Comparison of ENCODE assay signal across 27 cellular contexts in genomic region chr15:77623008-77623877, GRCh38. TPM values are rescaled to one million over a fixed set of nuclear protein-coding genes. Genes with fewer than 3 reads are reported as not detected.
DNase-seq lines count a peak whose midpoint lies in the region; ATAC-seq, FAIRE-seq and TF ChIP-seq lines count a peak whose summit lies in the region.
"Had no signal": no experiment of that assay in that cellular context is flagged by ENCODE, and none has a peak within 500 bp of the region (broad histone marks: within the 10 kb centered on the region; RNA-seq: fewer than 3 reads in every experiment).

No MANE protein-coding gene starts in this region.

- no peak for TF ChIP-seq RAD21 in K562 (CRISPR knock-in tag; conservative IDR thresholded peaks at IDR 0.05 in 1 of 2, IDR thresholded peaks at IDR 0.05 in 1 of 2)

- TF ChIP-seq EP300 in K562 (IDR thresholded peaks at IDR 0.05; ENCODE audit: low read length), result no peak

- H3K4me1 Mint-ChIP-seq in type B pancreatic cell (ENCODE audit: unreplicated experiment), result peaks cover 29% of the 10 kb centered on the region
- H3K4me1 Mint-ChIP-seq in stimulated activated memory B cell treated with anti-CD40 and anti-IgM and Interleukin-4, amounts not matched to agents 10 μg/mL and 1 μg/mL and 100 μg/mL, for 72 hours, result no peaks in the 10 kb centered on the region
- H3K4me1 Mint-ChIP-seq: activated CD4-positive, alpha-beta T cell treated with anti-CD3 and anti-CD28 coated beads, Interleukin-2, amount 10 ng/mL, durations not matched to agents 7 days and 5 days; CD14-positive monocyte had no signal

- TF ChIP-seq POLR2A in K562 (conservative IDR thresholded peaks at IDR 0.05) (no peak), uterus (IDR thresholded peaks at IDR 0.05) (no peak)

- peak; percentile 42 for DNase-seq in Right ventricle myocardium inferior (ENCODE audit: missing footprints)
- DNase-seq in Right ventricle myocardium superior, result no peak
- DNase-seq in K562 (ENCODE audit: extremely low read depth in 1 of 4, low spot score in 3 of 4), result peak in 3 of 4 experiments; percentile 41 to 63 (median 45)
- no peak for DNase-seq in left lung
- DNase-seq in type B pancreatic cell (ENCODE audit: extremely low spot score, unreplicated experiment), result no peak
- no peak for DNase-seq in uterus
- DNase-seq: activated CD4-positive, alpha-beta T cell treated with anti-CD3 and anti-CD28 coated beads, Interleukin-2, amount 10 ng/mL, durations not matched to agents 7 days and 5 days; activated CD8-positive, alpha-beta memory T cell treated with anti-CD3 and anti-CD28 coated beads, Interleukin-2, amount 50 U/mL, for 4 hours; activated gamma-delta T cell treated with Interleukin-2 at 50 U/mL for 16 hours; DMS 273 treated with DMSO at 0.1 percent for 48 hours; HCEC 1CT; lower lobe of right lung; NCI-H1694 treated with DMSO at 0.1 percent for 48 hours; NCI-H345; RPMI8226; sigmoid colon; upper lobe of right lung had no signal

- in situ Hi-C loops in K562 (cut with MboI), result no loop called here

- peaks cover 41 to 61% of the 10 kb centered on the region in 2 experiments for H3K4me1 ChIP-seq in K562 (replicated peaks in 1 of 2; ENCODE audit: control insufficient read depth in 2 of 2, insufficient read depth in 2 of 2, low read length in 2 of 2)
- no peaks in the 10 kb centered on the region for H3K4me1 ChIP-seq in left lung
- H3K4me1 ChIP-seq in uterus, result no peaks in the 10 kb centered on the region
- H3K4me1 ChIP-seq: lower lobe of right lung, pancreas, sigmoid colon, upper lobe of right lung had no signal

- H3K4me3 Mint-ChIP-seq in type B pancreatic cell, result peak overlapping the region; percentile 69
- H3K4me3 Mint-ChIP-seq in stimulated activated memory B cell treated with anti-CD40 and anti-IgM and Interleukin-4, amounts not matched to agents 10 μg/mL and 1 μg/mL and 100 μg/mL, for 72 hours, result no peak overlapping the region
- H3K4me3 Mint-ChIP-seq: activated CD4-positive, alpha-beta T cell treated with anti-CD3 and anti-CD28 coated beads, Interleukin-2, amount 10 ng/mL, durations not matched to agents 7 days and 5 days; CD14-positive monocyte; stimulated activated naive CD8-positive, alpha-beta T cell treated with anti-CD3 and anti-CD28 coated beads, Interleukin-15, Interleukin-2, amounts not matched to agents 100 ng/mL and 50 ng/mL, for 24 hours had no signal

- POLR2A ChIA-PET in K562 (lab: Yijun Ruan, JAX), result interaction anchor here (0.8 to 1.5 kb wide), 4 partner anchors 10 to 170 kb away, joined by 3 to 8 read pairs (median 6); partner anchors contain the start of gene LINGO1

- H2AFZ ChIP-seq in K562 (ENCODE audit: low read depth, low read length), result peak overlapping the region; percentile 89

- WGBS in K562 (ENCODE audit: insufficient coverage, low coverage, missing lambda C conversion rate), result 24% methylated on average over 7 of the region's 19 CpGs

- H3K4me2 ChIP-seq in K562 (ENCODE audit: insufficient read depth, low read length), result peak overlapping the region; percentile 76
- H3K4me2 ChIP-seq: A549 had no signal

- H3K27me3 ChIP-seq in K562 (ENCODE audit: control insufficient read depth in 2 of 2, insufficient read depth in 2 of 2, low read length in 2 of 2) (no peaks in the 10 kb centered on the region), left lung (peaks cover 0 to 8% of the 10 kb centered on the region in 2 donors), uterus (no peaks in the 10 kb centered on the region)
- H3K27me3 ChIP-seq: pancreas, sigmoid colon, upper lobe of right lung had no signal

- H3K9me3 ChIP-seq in K562 (replicated peaks; ENCODE audit: control insufficient read depth, insufficient read depth, low read depth, low read length), result no peaks in the 10 kb centered on the region
- no peaks in the 10 kb centered on the region for H3K9me3 ChIP-seq in left lung
- no peaks in the 10 kb centered on the region for H3K9me3 ChIP-seq in uterus
- H3K9me3 ChIP-seq: A549, lower lobe of right lung, pancreas, sigmoid colon, upper lobe of right lung had no signal

- intact Hi-C loops in Right ventricle myocardium inferior (cut with DNase I) (no loop called here), Right ventricle myocardium superior (cut with DNase I) (no loop called here), K562 (cut with micrococcal nuclease) (no loop called here), left lung (cut with DNase I) (no loop called here), uterus (cut with DNase I; ENCODE audit: low total_unique reads) (no loop called here)

- H3K4me3 ChIP-seq in K562, result 0 out of 2 replicates have a peak overlapping the region, but pooled peaks have one; percentile 5
- no peak overlapping the region for H3K4me3 ChIP-seq in left lung
- no peak overlapping the region for H3K4me3 ChIP-seq in uterus
- H3K4me3 ChIP-seq: A549, lower lobe of right lung, pancreas, sigmoid colon, upper lobe of right lung had no signal

- no peaks in the 10 kb centered on the region for H3K9me3 Mint-ChIP-seq in type B pancreatic cell
- no peaks in the 10 kb centered on the region for H3K9me3 Mint-ChIP-seq in stimulated activated memory B cell treated with anti-CD40 and anti-IgM and Interleukin-4, amounts not matched to agents 10 μg/mL and 1 μg/mL and 100 μg/mL, for 72 hours
- H3K9me3 Mint-ChIP-seq: activated CD4-positive, alpha-beta T cell treated with anti-CD3 and anti-CD28 coated beads, Interleukin-2, amount 10 ng/mL, durations not matched to agents 7 days and 5 days; stimulated activated naive CD8-positive, alpha-beta T cell treated with anti-CD3 and anti-CD28 coated beads, Interleukin-15, Interleukin-2, amounts not matched to agents 100 ng/mL and 50 ng/mL, for 24 hours had no signal

- no peaks in the 10 kb centered on the region; the same call in 2 of the 3 replicates for H3K36me3 ChIP-seq in K562 (ENCODE audit: control insufficient read depth, insufficient read depth, low read length)
- no peaks in the 10 kb centered on the region for H3K36me3 ChIP-seq in left lung
- no peaks in the 10 kb centered on the region for H3K36me3 ChIP-seq in uterus
- H3K36me3 ChIP-seq: lower lobe of right lung, pancreas, sigmoid colon, upper lobe of right lung had no signal

- H3K27me3 Mint-ChIP-seq in type B pancreatic cell, result no peaks in the 10 kb centered on the region
- H3K27me3 Mint-ChIP-seq in stimulated activated memory B cell treated with anti-CD40 and anti-IgM and Interleukin-4, amounts not matched to agents 10 μg/mL and 1 μg/mL and 100 μg/mL, for 72 hours, result peaks cover 10% of the 10 kb centered on the region
- H3K27me3 Mint-ChIP-seq: activated CD4-positive, alpha-beta T cell treated with anti-CD3 and anti-CD28 coated beads, Interleukin-2, amount 10 ng/mL, durations not matched to agents 7 days and 5 days had no signal

- H3K79me2 ChIP-seq in K562 (ENCODE audit: control insufficient read depth, insufficient read depth, low read length), result peaks cover 27% of the 10 kb centered on the region; the same call in 2 of the 3 replicates

- no peak for ATAC-seq in Right ventricle myocardium inferior
- ATAC-seq in Right ventricle myocardium superior (ENCODE audit: poor library complexity), result no peak
- peak; percentile 35 for ATAC-seq in K562
- ATAC-seq in left lung, result peak; percentile 25
- no peak for ATAC-seq in GM18511 (IDR thresholded peaks at IDR 0.05; ENCODE audit: unreplicated experiment)
- ATAC-seq in stimulated activated memory B cell treated with anti-CD40 and anti-IgM and Interleukin-4, amounts not matched to agents 10 μg/mL and 1 μg/mL and 100 μg/mL, for 72 hours, result no peak
- ATAC-seq: pancreas, upper lobe of right lung had no signal

- peak; percentile 75 for FAIRE-seq in K562 (lab: Jason Lieb, UNC)
- FAIRE-seq: A549, frontal cortex, GM12891, pancreas, TTC549 had no signal

- H3K9ac ChIP-seq in K562 (ENCODE audit: insufficient read depth in 1 of 2, low read depth in 2 of 2, low read length in 2 of 2), result peak overlapping the region; percentile 72 to 81

- H3K9me1 ChIP-seq in K562 (ENCODE audit: control insufficient read depth, insufficient read depth, low read length), result peaks cover 3% of the 10 kb centered on the region

- BruUV-seq in K562 (replicated peaks; lab: Mats Ljungman, UMichigan), result no TSS peak

- H3K27ac ChIP-seq in K562 (ENCODE audit: extremely low read depth, low read depth, low read length) (peak overlapping the region; percentile 86), left lung (no peak overlapping the region), uterus (no peak overlapping the region)
- H3K27ac ChIP-seq: A549, lower lobe of right lung, pancreas, sigmoid colon, upper lobe of right lung had no signal

- TF ChIP-seq CTCF in K562 (IDR thresholded peaks at IDR 0.05 in 2 of 3, conservative IDR thresholded peaks at IDR 0.05 in 1 of 3; ENCODE audit: insufficient read depth in 2 of 3, low read depth in 1 of 3, low read length in 3 of 3), result no peak
- no peak for TF ChIP-seq CTCF in left lung (IDR thresholded peaks at IDR 0.05)
- TF ChIP-seq CTCF in type B pancreatic cell (conservative IDR thresholded peaks at IDR 0.05), result no peak
- TF ChIP-seq CTCF in uterus (IDR thresholded peaks at IDR 0.05), result no peak

- no peaks in the 10 kb centered on the region for H4K20me1 ChIP-seq in K562 (replicated peaks; ENCODE audit: control insufficient read depth, insufficient read depth, low read length)

- H3K36me3 Mint-ChIP-seq in type B pancreatic cell, result no peaks in the 10 kb centered on the region
- no peaks in the 10 kb centered on the region for H3K36me3 Mint-ChIP-seq in stimulated activated memory B cell treated with anti-CD40 and anti-IgM and Interleukin-4, amounts not matched to agents 10 μg/mL and 1 μg/mL and 100 μg/mL, for 72 hours
- H3K36me3 Mint-ChIP-seq: CD14-positive monocyte had no signal

- CTCF ChIA-PET in K562 (lab: Yijun Ruan, JAX; ENCODE audit: low intra/inter-chr PET ratio), result no interaction called here

- H3K27ac Mint-ChIP-seq in type B pancreatic cell, result peak overlapping the region; percentile 70
- no peak overlapping the region for H3K27ac Mint-ChIP-seq in stimulated activated memory B cell treated with anti-CD40 and anti-IgM and Interleukin-4, amounts not matched to agents 10 μg/mL and 1 μg/mL and 100 μg/mL, for 72 hours
- H3K27ac Mint-ChIP-seq: activated CD4-positive, alpha-beta T cell treated with anti-CD3 and anti-CD28 coated beads, Interleukin-2, amount 10 ng/mL, durations not matched to agents 7 days and 5 days; CD14-positive monocyte; stimulated activated naive CD8-positive, alpha-beta T cell treated with anti-CD3 and anti-CD28 coated beads, Interleukin-15, Interleukin-2, amounts not matched to agents 100 ng/mL and 50 ng/mL, for 24 hours had no signal

RNA-seq across cellular contexts. Expression of gene LINGO1, which starts 9.5 kb away (rescaled TPM):
- 0.78 TPM for total RNA-seq in Right ventricle myocardium inferior
- total RNA-seq in Right ventricle myocardium superior, result 0.81 TPM
- 11.5 and 26.9 TPM in 2 replicates for total RNA-seq in K562 (2011; cell fraction: chromatin; rRNA removed; ENCODE audit: low replicate concordance)
- total RNA-seq in K562 (2011; cell fraction: nucleolus; rRNA removed), result 18.7 and 19.2 TPM in 2 replicates
- total RNA-seq in K562 (2011; cell fraction: nucleoplasm; rRNA removed), result 24.1 and 38.6 TPM in 2 replicates
- 2.1 and 3.3 TPM in 2 replicates for total RNA-seq in K562 (2014; rRNA removed)
- total RNA-seq in K562 (2014; rRNA removed; fragmentation: Illumina TruSeq; extraction: Trizol), result 0.65 and 0.73 TPM in 2 replicates
- 2.0 TPM in 2 replicates for total RNA-seq in K562 (2015; rRNA removed; fragmentation: Illumina TruSeq; extraction: Trizol)
- total RNA-seq in K562 (2021), result 14.3 and 14.8 TPM in 2 replicates
- 12.4 and 19.4 TPM in 2 replicates for polyA plus RNA-seq in K562 (2011; rRNA removed)
- 14.2 and 25.6 TPM in 2 replicates for polyA plus RNA-seq in K562 (2011; cell fraction: cytosol; rRNA removed)
- 10.6 and 19.2 TPM in 2 replicates for polyA plus RNA-seq in K562 (2011; cell fraction: nucleus; rRNA removed)
- 8.0 and 8.2 TPM in 2 replicates for polyA plus RNA-seq in K562 (2012)
- polyA plus RNA-seq in K562 (2014; fragmentation: Illumina TruSeq; extraction: Trizol), result 15.3 and 19.0 TPM in 2 replicates
- polyA plus RNA-seq in K562 (2014; fragmentation: Nextera tagmentation; extraction: Ambion mirVana), result under 1 TPM; 0.07 to 0.08 TPM
- polyA plus RNA-seq in K562 (2014; rRNA removed), result 8.1 and 9.3 TPM in 2 replicates
- polyA minus RNA-seq in K562 (2011; rRNA and poly(A)+ RNA removed), result 5.8 and 8.8 TPM in 2 replicates
- polyA minus RNA-seq in K562 (2011; cell fraction: cytosol; rRNA and poly(A)+ RNA removed), result 14.6 and 15.2 TPM in 2 replicates
- polyA minus RNA-seq in K562 (2011; cell fraction: nucleus; rRNA and poly(A)+ RNA removed), result 3.4 and 3.8 TPM in 2 replicates
- 1 to 10 TPM in 1 of 2 donors, under 1 TPM in 1; 0.99 to 3.4 TPM for total RNA-seq in left lung
- total RNA-seq in type B pancreatic cell (ENCODE audit: low replicate concordance), result 19.6 and 25.2 TPM in 2 replicates
- total RNA-seq in uterus, result 1 to 10 TPM in 2 of 4 donors, under 1 TPM in 1, not detected in 1; 0.26 to 9.6 (median 8.4) TPM
- total RNA-seq: activated CD4-positive, alpha-beta T cell treated with anti-CD3 and anti-CD28 coated beads, Interleukin-2, amount 10 ng/mL, durations not matched to agents 7 days and 5 days; myocyte had no signal
- polyA plus RNA-seq: CD14-positive monocyte had no signal

Comparison
In these comparisons a context has a peak if more than half of its experiments do, and no peak if none do; other contexts are left out.
1. DNase-seq: peak in Right ventricle myocardium inferior (single experiment) and K562 (3 of 4); none in Right ventricle myocardium superior (single experiment), left lung (0 of 2), type B pancreatic cell (single experiment) and uterus (0 of 2).
2. ATAC-seq: peak in K562 (single experiment) and left lung (single experiment); none in Right ventricle myocardium inferior (single experiment), Right ventricle myocardium superior (single experiment), GM18511 (single experiment) and stimulated activated memory B cell treated with anti-CD40 and anti-IgM and Interleukin-4, amounts not matched to agents 10 μg/mL and 1 μg/mL and 100 μg/mL, for 72 hours (single experiment).